In the genomic region with DNA sequence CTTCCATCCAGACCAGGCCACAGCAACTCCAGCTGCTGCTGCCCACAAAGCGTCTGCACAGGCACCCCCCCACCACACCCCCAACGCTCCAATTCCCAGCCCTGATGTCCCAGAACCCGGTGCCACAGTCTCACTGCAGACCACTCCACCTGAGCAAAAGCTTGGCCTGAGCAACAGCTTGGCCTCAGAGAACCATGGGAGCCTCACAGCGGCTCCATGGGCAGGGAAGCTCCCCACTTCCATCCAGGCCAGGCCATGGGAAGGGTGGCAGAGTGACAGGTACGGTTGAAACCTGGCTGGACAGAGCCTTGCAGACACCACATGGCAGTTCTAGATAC, we compare ENCODE assay signal across 7 cellular contexts. TPM values are rescaled to one million over a fixed set of nuclear protein-coding genes. Genes with fewer than 3 reads are reported as not detected.
DNase-seq lines count a peak whose midpoint lies in the region; ATAC-seq lines count a peak whose summit lies in the region.
"Had no signal": no experiment of that assay in that cellular context is flagged by ENCODE, and none has a peak within 500 bp of the region (broad histone marks: within the 10 kb centered on the region; RNA-seq: fewer than 3 reads in every experiment).

No MANE protein-coding gene starts in this region.

- no peak overlapping the region for H3K23ac ChIP-seq in mesenchymal stem cell (ENCODE audit: low read length in 2 of 2)

- no peaks in the 10 kb centered on the region for H3K79me1 ChIP-seq in mesenchymal stem cell (replicated peaks; ENCODE audit: low read length, poor library complexity, severe bottlenecking)

- H3K9me3 Mint-ChIP-seq in stimulated activated naive CD8-positive, alpha-beta T cell treated with anti-CD3 and anti-CD28 coated beads, Interleukin-15, Interleukin-2, amounts not matched to agents 100 ng/mL and 50 ng/mL, for 24 hours: no peaks in the 10 kb centered on the region
- H3K9me3 Mint-ChIP-seq in stimulated activated effector memory CD8-positive, alpha-beta T cell treated with anti-CD3 and anti-CD28 coated beads, Interleukin-12 subunit alpha, Interleukin-12 subunit beta, amount 100 ng/mL, for 72 hours: no peaks in the 10 kb centered on the region

- H3K4me2 ChIP-seq in mesenchymal stem cell (ENCODE audit: low read length, poor library complexity, severe bottlenecking): no peak overlapping the region

- peak overlapping the region in 1 of 2 experiments; percentile 18 for H3K14ac ChIP-seq in mesenchymal stem cell (ENCODE audit: low read length in 2 of 2)

- no peaks in the 10 kb centered on the region for H3K36me3 Mint-ChIP-seq in stimulated activated naive CD8-positive, alpha-beta T cell treated with anti-CD3 and anti-CD28 coated beads, Interleukin-15, Interleukin-2, amounts not matched to agents 100 ng/mL and 50 ng/mL, for 24 hours (ENCODE audit: low read depth)
- no peaks in the 10 kb centered on the region for H3K36me3 Mint-ChIP-seq in stimulated activated effector memory CD8-positive, alpha-beta T cell treated with anti-CD3 and anti-CD28 coated beads, Interleukin-12 subunit alpha, Interleukin-12 subunit beta, amount 100 ng/mL, for 72 hours

- peaks cover 25 to 50% of the 10 kb centered on the region in 2 experiments for H3K36me3 ChIP-seq in mesenchymal stem cell (ENCODE audit: control insufficient read depth in 1 of 2, insufficient read depth in 2 of 2, low read depth in 1 of 2, low read length in 2 of 2)

- H3K27me3 Mint-ChIP-seq in stimulated activated naive CD8-positive, alpha-beta T cell treated with anti-CD3 and anti-CD28 coated beads, Interleukin-15, Interleukin-2, amounts not matched to agents 100 ng/mL and 50 ng/mL, for 24 hours: peaks cover 9% of the 10 kb centered on the region

- peak overlapping the region; percentile 20 for H3K4me3 Mint-ChIP-seq in stimulated activated naive CD8-positive, alpha-beta T cell treated with anti-CD3 and anti-CD28 coated beads, Interleukin-15, Interleukin-2, amounts not matched to agents 100 ng/mL and 50 ng/mL, for 24 hours
- no peak overlapping the region for H3K4me3 Mint-ChIP-seq in stimulated activated effector memory CD8-positive, alpha-beta T cell treated with anti-CD3 and anti-CD28 coated beads, Interleukin-12 subunit alpha, Interleukin-12 subunit beta, amount 100 ng/mL, for 72 hours

- H2BK12ac ChIP-seq in mesenchymal stem cell (ENCODE audit: low read length in 2 of 2): peak overlapping the region; percentile 3 to 20

- peaks cover 18% of the 10 kb centered on the region for H3K4me1 Mint-ChIP-seq in stimulated activated naive CD8-positive, alpha-beta T cell treated with anti-CD3 and anti-CD28 coated beads, Interleukin-15, Interleukin-2, amounts not matched to agents 100 ng/mL and 50 ng/mL, for 24 hours (ENCODE audit: low read depth)
- H3K4me1 Mint-ChIP-seq in stimulated activated effector memory CD8-positive, alpha-beta T cell treated with anti-CD3 and anti-CD28 coated beads, Interleukin-12 subunit alpha, Interleukin-12 subunit beta, amount 100 ng/mL, for 72 hours: peaks cover 6% of the 10 kb centered on the region

- no peak for ATAC-seq in stimulated activated naive CD8-positive, alpha-beta T cell treated with anti-CD3 and anti-CD28 coated beads, Interleukin-15, Interleukin-2, amounts not matched to agents 100 U/mL and 50 U/mL, for 24 hours
- ATAC-seq in stimulated activated effector memory CD8-positive, alpha-beta T cell treated with anti-CD3 and anti-CD28 coated beads, Interleukin-12 subunit alpha, Interleukin-12 subunit beta, amount 100 ng/mL, for 72 hours: no peak
- ATAC-seq in HG03025 (IDR thresholded peaks at IDR 0.05; ENCODE audit: low FRiP score, unreplicated experiment): no peak

- no peak overlapping the region for H3K27ac Mint-ChIP-seq in stimulated activated naive CD8-positive, alpha-beta T cell treated with anti-CD3 and anti-CD28 coated beads, Interleukin-15, Interleukin-2, amounts not matched to agents 100 ng/mL and 50 ng/mL, for 24 hours
- H3K27ac Mint-ChIP-seq in stimulated activated effector memory CD8-positive, alpha-beta T cell treated with anti-CD3 and anti-CD28 coated beads, Interleukin-12 subunit alpha, Interleukin-12 subunit beta, amount 100 ng/mL, for 72 hours: no peak overlapping the region

- no peaks in the 10 kb centered on the region for H3K9me3 ChIP-seq in mesenchymal stem cell (ENCODE audit: control insufficient read depth, low read length)

- no peaks in the 10 kb centered on the region for H3K27me3 ChIP-seq in mesenchymal stem cell (ENCODE audit: control insufficient read depth in 1 of 2, insufficient read depth in 1 of 2, low read length in 2 of 2)

- no peak for DNase-seq in stimulated activated naive CD8-positive, alpha-beta T cell treated with anti-CD3 and anti-CD28 coated beads, Interleukin-15, Interleukin-2, amounts not matched to agents 100 U/mL and 50 U/mL, for 24 hours
- DNase-seq in mesenchymal stem cell (no peak), NOMO-1 treated with DMSO at 0.1 percent for 48 hours (lab: John Stamatoyannopoulos, UW; ENCODE audit: unreplicated experiment) (no peak)
- no peak for DNase-seq in stimulated activated effector memory CD8-positive, alpha-beta T cell treated with anti-CD3 and anti-CD28 coated beads, Interleukin-12 subunit alpha, Interleukin-12 subunit beta, amount 100 ng/mL, for 72 hours (ENCODE audit: low spot score in 2 of 2)
- DNase-seq: NCI-H2081 had no signal

- peak overlapping the region; percentile 84 for H2BK120ac ChIP-seq in mesenchymal stem cell (ENCODE audit: low read depth, low read length)

- H3K4me3 ChIP-seq in mesenchymal stem cell (ENCODE audit: insufficient read depth in 1 of 2, low read depth in 1 of 2, low read length in 2 of 2): no peak overlapping the region

- peak overlapping the region; percentile 98 for H3K27ac ChIP-seq in mesenchymal stem cell (ENCODE audit: low read length, poor library complexity, severe bottlenecking)

- peak overlapping the region; percentile 67 to 71 for H3K18ac ChIP-seq in mesenchymal stem cell (ENCODE audit: low read depth in 1 of 2, low read length in 2 of 2)

- peaks cover 77% of the 10 kb centered on the region for H3K4me1 ChIP-seq in mesenchymal stem cell (ENCODE audit: control insufficient read depth, insufficient read depth, low read depth, low read length)

- peak overlapping the region; percentile 99 for H2AK5ac ChIP-seq in mesenchymal stem cell (ENCODE audit: low read length, severe bottlenecking)

- H4K91ac ChIP-seq in mesenchymal stem cell (ENCODE audit: low read length): peak overlapping the region; percentile 81

- 52% methylated on average over 5 of the region's 5 CpGs for WGBS in mesenchymal stem cell

- H3K9ac ChIP-seq in mesenchymal stem cell (ENCODE audit: low read length): no peak overlapping the region

- H2AFZ ChIP-seq in mesenchymal stem cell (ENCODE audit: low read depth, low read length): no peak overlapping the region

- no peak overlapping the region for H2BK15ac ChIP-seq in mesenchymal stem cell (ENCODE audit: low read depth, poor library complexity, severe bottlenecking)

- H4K8ac ChIP-seq in mesenchymal stem cell (ENCODE audit: low read length): peak overlapping the region; percentile 39

- peak overlapping the region; percentile 2 to 62 for H3K4ac ChIP-seq in mesenchymal stem cell (ENCODE audit: low read depth in 1 of 2, low read length in 2 of 2)

- H2BK5ac ChIP-seq in mesenchymal stem cell (ENCODE audit: low read depth, low read length, poor library complexity, severe bottlenecking): peak overlapping the region; percentile 92

RNA-seq across cellular contexts. Expression of gene PLXNB2, which starts 13.2 kb away (rescaled TPM):
- polyA plus RNA-seq in mesenchymal stem cell (2013, experiment 1 of 2): 242 TPM
- 231 TPM for polyA plus RNA-seq in mesenchymal stem cell (2013, experiment 2 of 2)

RNA-seq across cellular contexts. Expression of gene MAPK11, which starts 24.1 kb away (rescaled TPM):
- polyA plus RNA-seq in mesenchymal stem cell (2013, experiment 1 of 2): 5.5 TPM
- polyA plus RNA-seq in mesenchymal stem cell (2013, experiment 2 of 2): 5.0 TPM

RNA-seq across cellular contexts. Expression of gene DENND6B, which starts 32.5 kb away (rescaled TPM):
- 4.2 TPM for polyA plus RNA-seq in mesenchymal stem cell (2013, experiment 1 of 2)
- 3.7 TPM for polyA plus RNA-seq in mesenchymal stem cell (2013, experiment 2 of 2)

RNA-seq across cellular contexts. Expression of gene MAPK12, which starts 32.8 kb away (rescaled TPM):
- polyA plus RNA-seq in mesenchymal stem cell (2013, experiment 1 of 2): 34.8 TPM
- polyA plus RNA-seq in mesenchymal stem cell (2013, experiment 2 of 2): 35.2 TPM

RNA-seq across cellular contexts. Expression of gene HDAC10, which starts 43.2 kb away (rescaled TPM):
- polyA plus RNA-seq in mesenchymal stem cell (2013, experiment 1 of 2): 21.1 TPM
- polyA plus RNA-seq in mesenchymal stem cell (2013, experiment 2 of 2): 19.2 TPM
